1 cellular context compared by ENCODE assay signal in genomic region chr19:11089254-11090013, GRCh38.
TF ChIP-seq lines count a peak whose summit lies in the region.

TSS of gene LDLR (plus strand) at chr19:11089463. CDS start at chr19:11089549, 86 bp downstream.

TF ChIP-seq in HepG2, 621 proteins besides CTCF, POLR2A, EP300 and RAD21 (continued from another document and continues in another):
- TF ChIP-seq ZBTB34 (CRISPR knock-in tag; IDR thresholded peaks at IDR 0.05) (no peak), ZNF512 (CRISPR knock-in tag; IDR thresholded peaks at IDR 0.05) (no peak), ZNF354B (CRISPR knock-in tag; IDR thresholded peaks at IDR 0.05) (no peak), BRF2 (CRISPR knock-in tag; IDR thresholded peaks at IDR 0.05) (no peak), HIC2 (CRISPR knock-in tag; IDR thresholded peaks at IDR 0.05; ENCODE audit: low read depth) (no peak), ZFP90 (CRISPR knock-in tag; IDR thresholded peaks at IDR 0.05; ENCODE audit: borderline replicate concordance) (no peak), POLR2AphosphoS5 (IDR thresholded peaks at IDR 0.05; ENCODE audit: low read depth, low read length) (peak; percentile 95), SAP130 (CRISPR knock-in tag; IDR thresholded peaks at IDR 0.05; ENCODE audit: low read depth) (peak; percentile 79), NONO (IDR thresholded peaks at IDR 0.05) (no peak), NONO (CRISPR knock-in tag; conservative IDR thresholded peaks at IDR 0.05) (peak; percentile 73), ZNF142 (CRISPR knock-in tag; IDR thresholded peaks at IDR 0.05) (no peak), POGK (CRISPR knock-in tag; conservative IDR thresholded peaks at IDR 0.05) (0 out of 2 replicates have a peak, but pooled peaks have one; percentile 33), ELF4 (CRISPR knock-in tag; IDR thresholded peaks at IDR 0.05; ENCODE audit: borderline replicate concordance) (no peak), KMT2B (CRISPR knock-in tag; IDR thresholded peaks at IDR 0.05) (no peak), ZNF263 (CRISPR knock-in tag; IDR thresholded peaks at IDR 0.05) (0 out of 2 replicates have a peak, but pooled peaks have one; percentile 8), ZNF281 (CRISPR knock-in tag; IDR thresholded peaks at IDR 0.05; ENCODE audit: borderline replicate concordance) (peak; percentile 5; the same call in 1 of the 2 replicates), TBX3 (IDR thresholded peaks at IDR 0.05; ENCODE audit: borderline replicate concordance) (no peak), KAT2B (IDR thresholded peaks at IDR 0.05; ENCODE audit: borderline replicate concordance, low read depth, low read length) (no peak), ZNF101 (CRISPR knock-in tag; IDR thresholded peaks at IDR 0.05; ENCODE audit: borderline replicate concordance, low read depth) (no peak), JUN (CRISPR knock-in tag; IDR thresholded peaks at IDR 0.05) (peak; percentile 19; the same call in 1 of the 2 replicates), ZBTB43 (CRISPR knock-in tag; conservative IDR thresholded peaks at IDR 0.05) (no peak), DMTF1 (CRISPR knock-in tag; IDR thresholded peaks at IDR 0.05) (no peak), CC2D1A (CRISPR knock-in tag; IDR thresholded peaks at IDR 0.05) (no peak), TBL1XR1 (IDR thresholded peaks at IDR 0.05; ENCODE audit: borderline replicate concordance, low read length, partially characterized antibody) (peak; percentile 48), THAP8 (CRISPR knock-in tag; IDR thresholded peaks at IDR 0.05; ENCODE audit: borderline replicate concordance) (no peak), ZNF746 (CRISPR knock-in tag; IDR thresholded peaks at IDR 0.05) (no peak), DNMT3B (CRISPR knock-in tag; conservative IDR thresholded peaks at IDR 0.05) (no peak), MED1 (CRISPR knock-in tag; IDR thresholded peaks at IDR 0.05) (peak; percentile 80), MIXL1 (CRISPR knock-in tag; IDR thresholded peaks at IDR 0.05) (no peak), THYN1 (CRISPR knock-in tag; IDR thresholded peaks at IDR 0.05; ENCODE audit: borderline replicate concordance, low read depth) (no peak), DNMT1 (CRISPR knock-in tag; IDR thresholded peaks at IDR 0.05) (no peak), ZFP36L1 (CRISPR knock-in tag; IDR thresholded peaks at IDR 0.05) (no peak; the same call in 1 of the 2 replicates), ZNF652 (CRISPR knock-in tag; IDR thresholded peaks at IDR 0.05; ENCODE audit: borderline replicate concordance, low read depth) (peak; percentile 98)
